In genomic region chr7:150778738-150779301, GRCh38 we compare ENCODE assay signal across 9 cellular contexts. TPM values are rescaled to one million over a fixed set of nuclear protein-coding genes. Genes with fewer than 3 reads are reported as not detected.
A peak's percentile ranks its signal among the peaks of the same experiment; 100 is the strongest.
DNase-seq lines count a peak whose midpoint lies in the region; ATAC-seq and TF ChIP-seq lines count a peak whose summit lies in the region.
"Had no signal": no experiment of that assay in that cellular context is flagged by ENCODE, and none has a peak within 500 bp of the region (broad histone marks: within the 10 kb centered on the region; RNA-seq: fewer than 3 reads in every experiment).

No MANE protein-coding gene starts in this region.

- TF ChIP-seq CTCF in IMR-90 (conservative IDR thresholded peaks at IDR 0.05; ENCODE audit: low read depth, low read length): peak; percentile 87
- peak; percentile 98 for TF ChIP-seq CTCF in OCI-LY7 (conservative IDR thresholded peaks at IDR 0.05; ENCODE audit: low read length)
- peak; percentile 63 to 86 (median 74) for TF ChIP-seq CTCF in esophagus squamous epithelium (IDR thresholded peaks at IDR 0.05)
- peak; percentile 95 for TF ChIP-seq CTCF in nephron progenitor cell (IDR thresholded peaks at IDR 0.05)

- H3K23ac ChIP-seq in IMR-90 (ENCODE audit: low read depth, low read length): no peak overlapping the region

- no peak overlapping the region for H3K56ac ChIP-seq in IMR-90 (ENCODE audit: extremely low read depth, insufficient read depth, low read length)

- H4K91ac ChIP-seq in IMR-90 (ENCODE audit: insufficient read depth, low read depth, low read length): peak overlapping the region; percentile 76; the same call in 1 of the 2 replicates

- H3K9me3 ChIP-seq in IMR-90 (ENCODE audit: control insufficient read depth, insufficient read depth, low read length): no peaks in the 10 kb centered on the region
- no peaks in the 10 kb centered on the region for H3K9me3 ChIP-seq in OCI-LY7 (ENCODE audit: low read length)
- H3K9me3 ChIP-seq in esophagus squamous epithelium: peaks cover 0 to 4% (median 0%) of the 10 kb centered on the region in 3 donors

- H3K27me3 Mint-ChIP-seq in nephron progenitor cell (ENCODE audit: low read depth, poor library complexity): peaks cover 13% of the 10 kb centered on the region
- H3K27me3 Mint-ChIP-seq: activated naive CD4-positive, alpha-beta T cell treated with anti-CD3 and anti-CD28 coated beads, Interleukin-2, amount 50 U/mL, for 24 hours had no signal

- dilution Hi-C loops in IMR-90 (cut with HindIII; ENCODE audit: low sequenced_read_pairs, unreplicated experiment): no loop called here

- no peaks in the 10 kb centered on the region for H4K20me1 ChIP-seq in IMR-90 (ENCODE audit: insufficient read depth, low read length)
- 0 out of 2 replicates have a peak, but pooled peaks cover 4% of the 10 kb centered on the region for H4K20me1 ChIP-seq in OCI-LY7 (ENCODE audit: insufficient read depth, low read length)

- no peak overlapping the region for H3K27ac Mint-ChIP-seq in nephron progenitor cell
- H3K27ac Mint-ChIP-seq: activated naive CD4-positive, alpha-beta T cell treated with anti-CD3 and anti-CD28 coated beads, Interleukin-2, amount 50 U/mL, for 24 hours had no signal

- H2AK5ac ChIP-seq in IMR-90 (ENCODE audit: low read depth, low read length): no peak overlapping the region

- no peak overlapping the region; the same call in 1 of the 2 replicates for H3K18ac ChIP-seq in IMR-90 (ENCODE audit: low read depth, low read length)

- TF ChIP-seq RAD21 in IMR-90 (IDR thresholded peaks at IDR 0.05; ENCODE audit: low read length): peak; percentile 76

- H4K8ac ChIP-seq in IMR-90 (ENCODE audit: low read depth in 2 of 2, low read length in 2 of 2): no peak overlapping the region

- H3K9ac ChIP-seq in IMR-90 (ENCODE audit: low read depth, low read length): no peak overlapping the region; the same call in 1 of the 2 replicates

- H3K9me3 Mint-ChIP-seq in nephron progenitor cell: peaks cover 7% of the 10 kb centered on the region
- H3K9me3 Mint-ChIP-seq: activated naive CD4-positive, alpha-beta T cell treated with anti-CD3 and anti-CD28 coated beads, Interleukin-2, amount 50 U/mL, for 24 hours had no signal

- H2BK120ac ChIP-seq in IMR-90 (ENCODE audit: low read depth, low read length): peak overlapping the region; percentile 71; the same call in 1 of the 2 replicates

- 0 out of 2 replicates have a peak overlapping the region, but pooled peaks have one; percentile 43 for H2BK20ac ChIP-seq in IMR-90 (ENCODE audit: low read depth, low read length)

- no peak overlapping the region for H3K4me3 ChIP-seq in IMR-90 (ENCODE audit: insufficient read depth, low read depth, low read length)
- no peak overlapping the region for H3K4me3 ChIP-seq in OCI-LY7 (ENCODE audit: low read depth, low read length, poor library complexity, severe bottlenecking)
- H3K4me3 ChIP-seq in esophagus squamous epithelium: peak overlapping the region in 1 of 4 donors; percentile 24

- no peaks in the 10 kb centered on the region for H3K9me2 ChIP-seq in OCI-LY7 (ENCODE audit: insufficient read depth, low read length)

- DNase-seq in DMS53 treated with DMSO at 0.1 percent for 48 hours (lab: John Stamatoyannopoulos, UW; ENCODE audit: unreplicated experiment): peak; percentile 91
- peak; percentile 66 for DNase-seq in IMR-90
- peak; percentile 69 for DNase-seq in OCI-LY7 (ENCODE audit: low spot score)
- peak; percentile 56 for DNase-seq in activated T-cell treated with anti-CD3 and anti-CD28 coated beads for 48 hours (ENCODE audit: low read depth)
- no peak for DNase-seq in esophagus squamous epithelium (lab: John Stamatoyannopoulos, UW)
- peak; percentile 91 for DNase-seq in nephron progenitor cell
- DNase-seq in stimulated activated naive CD8-positive, alpha-beta T cell treated with anti-CD3 and anti-CD28 coated beads, Interleukin-15, Interleukin-2, amounts not matched to agents 100 U/mL and 50 U/mL, for 24 hours: peak; percentile 86

- H2BK5ac ChIP-seq in IMR-90 (ENCODE audit: low read depth, low read length, poor library complexity, severe bottlenecking): no peak overlapping the region

- H4K5ac ChIP-seq in IMR-90 (ENCODE audit: low read depth, low read length): no peak overlapping the region; the same call in 1 of the 2 replicates

- POLR2A ChIA-PET in IMR-90 (lab: Charles Lee; ENCODE audit: unreplicated experiment): interaction anchor here (0.6 kb wide), 2 partner anchors 9 to 177 kb away, joined by 4 read pairs; no protein-coding TSS in a partner anchor
- POLR2A ChIA-PET in OCI-LY7 (lab: Charles Lee): interaction anchor here (0.7 kb wide), 1 partner anchor 20 kb away, joined by 5 read pairs; no protein-coding TSS in a partner anchor

- no peaks in the 10 kb centered on the region for H3K79me2 ChIP-seq in OCI-LY7 (ENCODE audit: insufficient read depth, low read depth, low read length)

- no peak overlapping the region for H2BK15ac ChIP-seq in IMR-90 (ENCODE audit: low read depth, low read length)

- H3K36me3 ChIP-seq in IMR-90 (ENCODE audit: control insufficient read depth, insufficient read depth, low read length) (peaks cover 1% of the 10 kb centered on the region; the same call in 1 of the 2 replicates), OCI-LY7 (ENCODE audit: insufficient read depth, low read length) (no peaks in the 10 kb centered on the region), esophagus squamous epithelium (no peaks in the 10 kb centered on the region)

- no peaks in the 10 kb centered on the region for H3K79me1 ChIP-seq in IMR-90 (ENCODE audit: low read depth in 1 of 2, low read length in 2 of 2)

- 0% methylated on average over 4 of the region's 12 CpGs; no CpG with 5 or more reads in 1 of the 2 experiments for WGBS in IMR-90 (ENCODE audit: extremely low coverage in 2 of 2, insufficient read length in 1 of 2), 2 experiments
- WGBS in esophagus squamous epithelium, 2 donors: 6 to 8% methylated on average over 12 of the region's 12 CpGs

- peaks cover 16% of the 10 kb centered on the region for H3K4me1 ChIP-seq in IMR-90 (ENCODE audit: control insufficient read depth, insufficient read depth, low read length)
- H3K4me1 ChIP-seq in OCI-LY7 (ENCODE audit: insufficient read depth, low read length, poor library complexity, severe bottlenecking): no peaks in the 10 kb centered on the region
- peaks cover 0 to 28% (median 10%) of the 10 kb centered on the region in 3 donors for H3K4me1 ChIP-seq in esophagus squamous epithelium

- H3K27me3 ChIP-seq in IMR-90 (ENCODE audit: control insufficient read depth, insufficient read depth, low read length): no peaks in the 10 kb centered on the region
- no peaks in the 10 kb centered on the region for H3K27me3 ChIP-seq in esophagus squamous epithelium

- no TSS peak for BruUV-seq in IMR-90 (replicated peaks; lab: Mats Ljungman, UMichigan)
- no TSS peak for BruUV-seq in OCI-LY7 (replicated peaks; lab: Mats Ljungman, UMichigan)

- no peaks in the 10 kb centered on the region for H3K36me3 Mint-ChIP-seq in nephron progenitor cell (ENCODE audit: low read depth)

- in situ Hi-C loops in IMR-90 (cut with MboI; ENCODE audit: low sequenced_read_pairs): loop anchor here (5.0 to 25.0 kb wide), 2 partner anchors 208 to 333 kb away; no protein-coding TSS in a partner anchor

- H3K4me2 ChIP-seq in IMR-90 (ENCODE audit: low read depth, low read length): no peak overlapping the region; the same call in 1 of the 2 replicates
- no peak overlapping the region for H3K4me2 ChIP-seq in OCI-LY7 (ENCODE audit: low read length)

- no peak overlapping the region for H3K14ac ChIP-seq in IMR-90 (replicated peaks; ENCODE audit: low read depth, low read length)

- CTCF ChIA-PET in IMR-90 (lab: Yijun Ruan, JAX): interaction anchor here (0.7 to 1.5 kb wide), 7 partner anchors 20 to 206 kb away, joined by 3 to 11 read pairs (median 3); no protein-coding TSS in a partner anchor
- CTCF ChIA-PET in OCI-LY7 (lab: Charles Lee; ENCODE audit: unreplicated experiment): no interaction called here

- ATAC-seq in IMR-90 (ENCODE audit: low read depth) (peak; percentile 76), HG03342 (IDR thresholded peaks at IDR 0.05; ENCODE audit: unreplicated experiment) (no peak)
- ATAC-seq in stimulated activated naive CD8-positive, alpha-beta T cell treated with anti-CD3 and anti-CD28 coated beads, Interleukin-15, Interleukin-2, amounts not matched to agents 100 U/mL and 50 U/mL, for 24 hours: peak; percentile 52

- no peak overlapping the region for H3K4me3 Mint-ChIP-seq in nephron progenitor cell
- H3K4me3 Mint-ChIP-seq: activated naive CD4-positive, alpha-beta T cell treated with anti-CD3 and anti-CD28 coated beads, Interleukin-2, amount 50 U/mL, for 24 hours had no signal

- H3K4ac ChIP-seq in IMR-90 (ENCODE audit: low read depth, low read length): no peak overlapping the region

- no peak overlapping the region for H3K27ac ChIP-seq in IMR-90 (ENCODE audit: insufficient read depth, low read length)
- H3K27ac ChIP-seq in OCI-LY7 (ENCODE audit: low read depth, low read length, poor library complexity, severe bottlenecking): no peak overlapping the region
- no peak overlapping the region for H3K27ac ChIP-seq in esophagus squamous epithelium

- no peak overlapping the region for H2AK9ac ChIP-seq in IMR-90 (replicated peaks; ENCODE audit: low read depth, low read length, poor library complexity)

- H3K4me1 Mint-ChIP-seq in nephron progenitor cell: peaks cover 12% of the 10 kb centered on the region

- intact Hi-C loops in IMR-90 (cut with micrococcal nuclease) (loop anchor here (1.0 to 2.0 kb wide), 5 partner anchors 98 to 332 kb away; no protein-coding TSS in a partner anchor), OCI-LY7 (cut with micrococcal nuclease; ENCODE audit: unreplicated experiment) (loop anchor here (1.0 to 2.0 kb wide), 2 partner anchors 209 to 332 kb away; no protein-coding TSS in a partner anchor), esophagus squamous epithelium (cut with DNase I) (no loop called here)

- TF ChIP-seq POLR2A in IMR-90 (IDR thresholded peaks at IDR 0.05; ENCODE audit: low read depth, low read length) (no peak), esophagus squamous epithelium (IDR thresholded peaks at IDR 0.05) (no peak)

- 0 out of 2 replicates have a peak, but pooled peaks cover 6% of the 10 kb centered on the region for H3K9me1 ChIP-seq in IMR-90 (ENCODE audit: insufficient read depth, low read length)

- no peak overlapping the region for H2AFZ ChIP-seq in IMR-90 (replicated peaks; ENCODE audit: low read length, poor library complexity)
- no peak overlapping the region for H2AFZ ChIP-seq in OCI-LY7 (ENCODE audit: low read length)

RNA-seq across cellular contexts. Expression of gene TMEM176B, which starts 21.3 kb away (rescaled TPM):
- total RNA-seq in IMR-90 (2012; rRNA removed) (not detected in 2 replicates), OCI-LY7 (2022) (0.37 TPM in 1 of 2 replicates, not detected in the other), esophagus squamous epithelium (10 to 100 TPM in 2 of 4 donors, 1 to 10 TPM in 2; 3.3 to 54.9 (median 12.4) TPM)
- polyA plus RNA-seq in IMR-90 (2012; rRNA removed): not detected in 2 replicates
- 0.07 TPM in 1 of 2 replicates, not detected in the other for polyA plus RNA-seq in IMR-90 (2012; cell fraction: cytosol; rRNA removed)
- 0.14 TPM in 1 of 2 replicates, not detected in the other for polyA plus RNA-seq in IMR-90 (2012; cell fraction: nucleus; rRNA removed; ENCODE audit: low replicate concordance)
- 0.09 TPM in 1 of 2 replicates, not detected in the other for total RNA-seq in OCI-LY7 (2014; rRNA removed; shearing (Covaris generic))

RNA-seq across cellular contexts. Expression of gene TMEM176A, which starts 21.7 kb away (rescaled TPM):
- total RNA-seq in IMR-90 (2012; rRNA removed) (not detected in 2 replicates), OCI-LY7 (2022) (not detected in 2 replicates), esophagus squamous epithelium (10 to 100 TPM in 2 of 4 donors, 1 to 10 TPM in 2; 2.5 to 35.5 (median 10.7) TPM)
- polyA plus RNA-seq in IMR-90 (2012; rRNA removed): not detected in 2 replicates
- polyA plus RNA-seq in IMR-90 (2012; cell fraction: cytosol; rRNA removed): not detected in 2 replicates
- polyA plus RNA-seq in IMR-90 (2012; cell fraction: nucleus; rRNA removed; ENCODE audit: low replicate concordance): not detected in 2 replicates
- not detected in 2 replicates for total RNA-seq in OCI-LY7 (2014; rRNA removed; shearing (Covaris generic))

RNA-seq across cellular contexts. Expression of gene GIMAP5, which starts 41.6 kb away (rescaled TPM):
- total RNA-seq in IMR-90 (2012; rRNA removed): not detected in 2 replicates
- polyA plus RNA-seq in IMR-90 (2012; rRNA removed): not detected in 2 replicates
- not detected in 2 replicates for polyA plus RNA-seq in IMR-90 (2012; cell fraction: cytosol; rRNA removed)
- polyA plus RNA-seq in IMR-90 (2012; cell fraction: nucleus; rRNA removed; ENCODE audit: low replicate concordance): not detected in 2 replicates
- total RNA-seq in OCI-LY7 (2014; rRNA removed; shearing (Covaris generic)): not detected in 2 replicates
- total RNA-seq in OCI-LY7 (2022): not detected in 2 replicates
- 10 to 100 TPM in 2 of 4 donors, 1 to 10 TPM in 1, under 1 TPM in 1; 0.15 to 29.4 (median 8.2) TPM for total RNA-seq in esophagus squamous epithelium
